9 cellular contexts compared by ENCODE assay signal in the genomic region with DNA sequence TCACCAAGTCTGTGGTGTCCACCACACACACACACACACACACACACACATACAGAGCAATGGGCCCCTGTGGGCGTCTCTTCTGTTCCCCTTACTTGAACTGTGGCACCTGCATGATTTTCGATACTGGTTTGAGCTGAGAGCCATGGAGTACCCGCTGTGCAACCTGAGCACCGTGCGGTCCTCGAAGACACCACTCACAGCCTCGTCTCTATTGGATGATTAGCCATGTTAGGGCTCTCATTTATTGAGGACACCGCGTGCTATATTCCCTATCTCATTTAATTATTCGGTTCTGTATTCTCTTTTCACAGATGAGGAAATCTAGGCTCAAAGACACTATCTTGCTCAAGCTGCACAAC. TPM values are rescaled to one million over a fixed set of nuclear protein-coding genes. Genes with fewer than 3 reads are reported as not detected.
DNase-seq lines count a peak whose midpoint lies in the region; ATAC-seq and TF ChIP-seq lines count a peak whose summit lies in the region.
"Had no signal": no experiment of that assay in that cellular context is flagged by ENCODE, and none has a peak within 500 bp of the region (broad histone marks: within the 10 kb centered on the region; RNA-seq: fewer than 3 reads in every experiment).

No MANE protein-coding gene starts in this region.

- peak overlapping the region in 1 of 8 donors; percentile 2 for H3K27ac Mint-ChIP-seq in CD8-positive, alpha-beta memory T cell
- no peak overlapping the region for H3K27ac Mint-ChIP-seq in chondrocyte (ENCODE audit: unreplicated experiment)
- peak overlapping the region; percentile 59 for H3K27ac Mint-ChIP-seq in neural progenitor cell

- peaks cover 16% of the 10 kb centered on the region for H3K9me1 ChIP-seq in IMR-90 (ENCODE audit: insufficient read depth, low read length)

- DNase-seq in CD8-positive, alpha-beta memory T cell: no peak
- DNase-seq in IMR-90 (no peak), chondrocyte (ENCODE audit: low spot score) (no peak), neural progenitor cell (ENCODE audit: low spot score) (peak; percentile 38), hippocampal formation (lab: John Stamatoyannopoulos, UW) (no peak), Ammon's horn (ENCODE audit: low spot score) (no peak)
- no peak for DNase-seq in activated effector memory CD4-positive, alpha-beta T cell treated with anti-CD3 and anti-CD28 coated beads, Interleukin-2, amount 50 U/mL, for 16 hours

- in situ Hi-C loops in IMR-90 (cut with MboI; ENCODE audit: low sequenced_read_pairs): no loop called here

- H2BK15ac ChIP-seq in IMR-90 (ENCODE audit: low read depth, low read length): no peak overlapping the region

- TF ChIP-seq RAD21 in IMR-90 (IDR thresholded peaks at IDR 0.05; ENCODE audit: low read length): no peak

- H2AFZ ChIP-seq in IMR-90 (replicated peaks; ENCODE audit: low read length, poor library complexity) (peak overlapping the region; percentile 95), neural progenitor cell (replicated peaks) (no peak overlapping the region)

- H3K9ac ChIP-seq in IMR-90 (ENCODE audit: low read depth, low read length): no peak overlapping the region
- H3K9ac ChIP-seq in neural progenitor cell: no peak overlapping the region

- H3K56ac ChIP-seq in IMR-90 (ENCODE audit: extremely low read depth, insufficient read depth, low read length): no peak overlapping the region

- peak overlapping the region in 6 of 7 donors; percentile 18 to 87 (median 58) for H3K4me3 Mint-ChIP-seq in CD8-positive, alpha-beta memory T cell
- H3K4me3 Mint-ChIP-seq in chondrocyte (ENCODE audit: unreplicated experiment) (peak overlapping the region; percentile 79), neural progenitor cell (peak overlapping the region; percentile 88)

- intact Hi-C loops in IMR-90 (cut with micrococcal nuclease): loop anchor here (1.0 to 2.0 kb wide), 2 partner anchors 60 to 237 kb away; no protein-coding TSS in a partner anchor

- peaks cover 36% of the 10 kb centered on the region for H4K20me1 ChIP-seq in IMR-90 (ENCODE audit: insufficient read depth, low read length)
- H4K20me1 ChIP-seq in neural progenitor cell (ENCODE audit: low read depth): peaks cover 11% of the 10 kb centered on the region

- H2BK5ac ChIP-seq in IMR-90 (ENCODE audit: low read depth, low read length, poor library complexity, severe bottlenecking): no peak overlapping the region

- H2BK20ac ChIP-seq in IMR-90 (ENCODE audit: low read depth, low read length): no peak overlapping the region

- H3K36me3 ChIP-seq in CD8-positive, alpha-beta memory T cell (ENCODE audit: insufficient read depth, low read length): no peaks in the 10 kb centered on the region
- H3K36me3 ChIP-seq in IMR-90 (ENCODE audit: control insufficient read depth, insufficient read depth, low read length) (peaks cover 12% of the 10 kb centered on the region), neural progenitor cell (no peaks in the 10 kb centered on the region)

- H3K79me1 ChIP-seq in IMR-90 (ENCODE audit: low read depth in 1 of 2, low read length in 2 of 2): peaks cover 20 to 37% of the 10 kb centered on the region in 2 experiments

- dilution Hi-C loops in IMR-90 (cut with HindIII; ENCODE audit: low sequenced_read_pairs, unreplicated experiment): no loop called here

- H2AK9ac ChIP-seq in IMR-90 (replicated peaks; ENCODE audit: low read depth, low read length, poor library complexity): no peak overlapping the region

- WGBS in IMR-90 (ENCODE audit: extremely low coverage in 2 of 2, insufficient read length in 1 of 2), 2 experiments: 17% methylated on average over 7 of the region's 10 CpGs; no CpG with 5 or more reads in 1 of the 2 experiments

- H4K5ac ChIP-seq in IMR-90 (ENCODE audit: low read depth, low read length): no peak overlapping the region

- peaks cover 42 to 64% of the 10 kb centered on the region in 2 donors for H3K27me3 Mint-ChIP-seq in CD8-positive, alpha-beta memory T cell
- H3K27me3 Mint-ChIP-seq in chondrocyte (ENCODE audit: low read depth) (no peaks in the 10 kb centered on the region), neural progenitor cell (ENCODE audit: insufficient read depth, low read depth) (peaks cover 18% of the 10 kb centered on the region)

- TF ChIP-seq CTCF in IMR-90 (conservative IDR thresholded peaks at IDR 0.05; ENCODE audit: low read depth, low read length) (no peak), chondrocyte (IDR thresholded peaks at IDR 0.05) (no peak), neural progenitor cell (IDR thresholded peaks at IDR 0.05) (no peak)

- H3K9me3 ChIP-seq in CD8-positive, alpha-beta memory T cell (ENCODE audit: low read length): no peaks in the 10 kb centered on the region
- H3K9me3 ChIP-seq in IMR-90 (ENCODE audit: control insufficient read depth, insufficient read depth, low read length): no peaks in the 10 kb centered on the region
- H3K9me3 ChIP-seq in neural progenitor cell (ENCODE audit: low read depth): no peaks in the 10 kb centered on the region

- H3K4me1 ChIP-seq in CD8-positive, alpha-beta memory T cell (ENCODE audit: insufficient read depth, low read length): peaks cover 6% of the 10 kb centered on the region
- peaks cover 12% of the 10 kb centered on the region; the same call in 1 of the 2 replicates for H3K4me1 ChIP-seq in IMR-90 (ENCODE audit: control insufficient read depth, insufficient read depth, low read length)
- peaks cover 3% of the 10 kb centered on the region for H3K4me1 ChIP-seq in neural progenitor cell

- 0 out of 2 replicates have a peak overlapping the region, but pooled peaks have one; percentile 25 for H3K14ac ChIP-seq in IMR-90 (replicated peaks; ENCODE audit: low read depth, low read length)

- H2AK5ac ChIP-seq in IMR-90 (ENCODE audit: low read depth, low read length): no peak overlapping the region

- no peak overlapping the region for H4K91ac ChIP-seq in IMR-90 (ENCODE audit: insufficient read depth, low read depth, low read length)

- H2BK120ac ChIP-seq in IMR-90 (ENCODE audit: low read depth, low read length): no peak overlapping the region

- H3K36me3 Mint-ChIP-seq in CD8-positive, alpha-beta memory T cell: no peaks in the 10 kb centered on the region
- H3K36me3 Mint-ChIP-seq in chondrocyte (ENCODE audit: low read depth) (peaks cover 3% of the 10 kb centered on the region), neural progenitor cell (peaks cover 18% of the 10 kb centered on the region)

- POLR2A ChIA-PET in CD8-positive, alpha-beta memory T cell (lab: Charles Lee): no interaction called here
- POLR2A ChIA-PET in IMR-90 (lab: Charles Lee; ENCODE audit: unreplicated experiment): no interaction called here

- TF ChIP-seq POLR2A in IMR-90 (IDR thresholded peaks at IDR 0.05; ENCODE audit: low read depth, low read length): no peak

- H3K27me3 ChIP-seq in CD8-positive, alpha-beta memory T cell (ENCODE audit: insufficient read depth, low read length, poor library complexity, severe bottlenecking): peaks cover 19% of the 10 kb centered on the region
- peaks cover 12% of the 10 kb centered on the region; the same call in 1 of the 2 replicates for H3K27me3 ChIP-seq in IMR-90 (ENCODE audit: control insufficient read depth, insufficient read depth, low read length)
- peaks cover 63% of the 10 kb centered on the region for H3K27me3 ChIP-seq in neural progenitor cell

- no peaks in the 10 kb centered on the region for H3K9me3 Mint-ChIP-seq in CD8-positive, alpha-beta memory T cell
- H3K9me3 Mint-ChIP-seq in chondrocyte (ENCODE audit: low read depth) (no peaks in the 10 kb centered on the region), neural progenitor cell (no peaks in the 10 kb centered on the region)

- CTCF ChIA-PET in CD8-positive, alpha-beta memory T cell (lab: Charles Lee): no interaction called here
- CTCF ChIA-PET in IMR-90 (lab: Yijun Ruan, JAX): interaction anchor here (0.7 kb wide), 1 partner anchor 34 kb away, joined by 3 read pairs; no protein-coding TSS in a partner anchor

- H3K4me3 ChIP-seq in CD8-positive, alpha-beta memory T cell (ENCODE audit: low read length): peak overlapping the region; percentile 8
- H3K4me3 ChIP-seq in IMR-90 (ENCODE audit: insufficient read depth, low read depth, low read length) (peak overlapping the region; percentile 98), neural progenitor cell (peak overlapping the region; percentile 89)

- no peak overlapping the region for H3K18ac ChIP-seq in IMR-90 (ENCODE audit: low read depth, low read length)

- peaks cover 7% of the 10 kb centered on the region for H3F3A ChIP-seq in neural progenitor cell (ENCODE audit: low read depth)

- no TSS peak for BruUV-seq in IMR-90 (replicated peaks; lab: Mats Ljungman, UMichigan)

- no peak overlapping the region for H3K27ac ChIP-seq in CD8-positive, alpha-beta memory T cell (ENCODE audit: low read depth, low read length)
- no peak overlapping the region for H3K27ac ChIP-seq in IMR-90 (ENCODE audit: insufficient read depth, low read length)
- no peak overlapping the region for H3K27ac ChIP-seq in neural progenitor cell
- H3K27ac ChIP-seq: epithelial cell of prostate had no signal

- H4K8ac ChIP-seq in IMR-90 (ENCODE audit: low read depth in 2 of 2, low read length in 2 of 2): no peak overlapping the region

- no peak for ATAC-seq in IMR-90 (ENCODE audit: low read depth)
- no peak for ATAC-seq in HG02623 (IDR thresholded peaks at IDR 0.05; ENCODE audit: unreplicated experiment)

- H3K4me2 ChIP-seq in IMR-90 (ENCODE audit: low read depth, low read length): peak overlapping the region; percentile 72
- peak overlapping the region; percentile 94 for H3K4me2 ChIP-seq in neural progenitor cell

- H3K23ac ChIP-seq in IMR-90 (ENCODE audit: low read depth, low read length): no peak overlapping the region

- no peaks in the 10 kb centered on the region for H3K79me2 ChIP-seq in neural progenitor cell (ENCODE audit: low read depth)

- peaks cover 9 to 27% (median 21%) of the 10 kb centered on the region in 3 donors for H3K4me1 Mint-ChIP-seq in CD8-positive, alpha-beta memory T cell
- H3K4me1 Mint-ChIP-seq in chondrocyte (ENCODE audit: low read depth): peaks cover 42% of the 10 kb centered on the region
- peaks cover 31% of the 10 kb centered on the region for H3K4me1 Mint-ChIP-seq in neural progenitor cell

- H3K4ac ChIP-seq in IMR-90 (ENCODE audit: low read depth, low read length): no peak overlapping the region

TF ChIP-seq in IMR-90, 13 proteins besides CTCF, POLR2A, EP300 and RAD21 (continues in another document):
- TF ChIP-seq CEBPB (IDR thresholded peaks at IDR 0.05; ENCODE audit: low read depth, low read length): no peak

RNA-seq across cellular contexts. Expression of a gene that starts 0.6 kb away (rescaled TPM):
- under 1 TPM; 0.58 to 0.61 TPM for total RNA-seq in CD8-positive, alpha-beta memory T cell
- polyA plus RNA-seq in CD8-positive, alpha-beta memory T cell: 0.29 TPM
- total RNA-seq in IMR-90 (2012; rRNA removed): 6.3 and 6.9 TPM in 2 replicates
- 10.8 and 13.5 TPM in 2 replicates for polyA plus RNA-seq in IMR-90 (2012; rRNA removed)
- polyA plus RNA-seq in IMR-90 (2012; cell fraction: cytosol; rRNA removed): 7.1 and 15.4 TPM in 2 replicates
- 10.9 and 23.2 TPM in 2 replicates for polyA plus RNA-seq in IMR-90 (2012; cell fraction: nucleus; rRNA removed; ENCODE audit: low replicate concordance)
- 33.0 to 99.3 TPM (median 33.2 TPM) in 3 replicates for total RNA-seq in chondrocyte
- total RNA-seq in neural progenitor cell (ENCODE audit: low replicate concordance): 5.5 and 8.1 TPM in 2 replicates

Comparison
In these comparisons a context has a peak if more than half of its experiments do, and no peak if none do; other contexts are left out.
1. H3K4me3 ChIP-seq: peak in every context shown above with its lines; median percentile 98 in IMR-90; 89 in neural progenitor cell; 8 in CD8-positive, alpha-beta memory T cell.